In the genomic region with DNA sequence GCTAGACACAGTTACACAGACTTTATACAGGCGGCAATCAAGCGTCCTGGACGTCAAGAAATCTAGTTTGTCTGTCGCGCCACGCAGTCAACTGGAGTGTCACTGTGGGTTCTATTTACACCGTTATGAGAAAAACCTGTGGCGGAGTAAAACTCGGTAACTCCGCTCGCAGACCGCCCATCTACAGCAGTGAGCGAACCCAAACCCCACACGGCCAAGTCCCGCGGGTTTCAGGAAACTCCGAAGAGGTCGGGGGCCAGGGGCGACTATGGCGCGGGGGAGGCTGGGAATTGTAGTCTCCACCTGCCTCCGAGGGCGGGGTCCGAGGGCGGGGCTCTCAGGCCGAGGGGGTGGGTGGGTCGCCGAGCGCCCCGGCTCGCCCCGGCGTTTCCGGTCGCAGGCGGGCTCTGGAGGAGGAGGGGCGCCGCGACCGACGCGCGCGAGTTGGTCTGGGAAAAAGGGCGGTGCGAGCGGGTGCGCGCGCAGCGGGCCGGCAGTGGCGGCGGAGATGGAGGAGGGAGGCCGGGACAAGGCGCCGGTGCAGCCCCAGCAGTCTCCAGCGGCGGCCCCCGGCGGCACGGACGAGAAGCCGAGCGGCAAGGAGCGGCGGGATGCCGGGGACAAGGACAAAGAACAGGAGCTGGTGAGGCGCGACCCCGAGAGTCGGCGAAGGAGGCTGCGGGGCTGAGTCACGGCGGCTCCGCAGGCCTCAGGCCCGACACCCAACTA, we compare ENCODE assay signal across 8 cellular contexts. TPM values are rescaled to one million over a fixed set of nuclear protein-coding genes. Genes with fewer than 3 reads are reported as not detected.
DNase-seq lines count a peak whose midpoint lies in the region; ATAC-seq and TF ChIP-seq lines count a peak whose summit lies in the region.

TSS of gene PSMD2 (plus strand) at position 483 of the 729 bp plus-strand sequence. CDS start at position 509, 26 bp downstream.

- H3K27me3 Mint-ChIP-seq in T-helper 1 cell treated with Interleukin-12 subunit alpha and Interleukin-12 subunit beta and Interleukin-4 antibody, amounts not matched to agents 30 μg/mL and 1 μg/mL, for 36 hours (ENCODE audit: low read depth), result no peaks in the 10 kb centered on the region

- intact Hi-C loops in left cardiac atrium (cut with DNase I), result no loop called here
- intact Hi-C loops in posterior vena cava (cut with DNase I), result no loop called here

- peaks cover 17% of the 10 kb centered on the region for H3K4me1 Mint-ChIP-seq in T-helper 1 cell treated with Interleukin-12 subunit alpha and Interleukin-12 subunit beta and Interleukin-4 antibody, amounts not matched to agents 30 μg/mL and 1 μg/mL, for 36 hours (ENCODE audit: low read depth)

- DNase-seq in NCI-H1694 treated with DMSO at 0.1 percent for 48 hours (lab: John Stamatoyannopoulos, UW) (peak; percentile 92), amniotic stem cell (lab: John Stamatoyannopoulos, UW) (peak; percentile 93), left cardiac atrium (peak; percentile 99), posterior vena cava (ENCODE audit: low spot score) (peak; percentile 99), upper lobe of left lung (peak; percentile 98 to 100)

- H3K4me3 ChIP-seq in upper lobe of left lung, result peak within 1 kb of the TSS; percentile 54 to 97 (median 68)

- TF ChIP-seq EP300 in upper lobe of left lung (IDR thresholded peaks at IDR 0.05), result peak in 1 of 4 donors; percentile 59

- H3K4me3 Mint-ChIP-seq in T-helper 1 cell treated with Interleukin-12 subunit alpha and Interleukin-12 subunit beta and Interleukin-4 antibody, amounts not matched to agents 30 μg/mL and 1 μg/mL, for 36 hours, result peak within 1 kb of the TSS; percentile 98

- TF ChIP-seq CTCF in upper lobe of left lung (IDR thresholded peaks at IDR 0.05), result peak in 4 of 6 experiments; percentile 8 to 37 (median 30)

- H3K9me3 Mint-ChIP-seq in T-helper 1 cell treated with Interleukin-12 subunit alpha and Interleukin-12 subunit beta and Interleukin-4 antibody, amounts not matched to agents 30 μg/mL and 1 μg/mL, for 36 hours, result no peaks in the 10 kb centered on the region

- no peaks in the 10 kb centered on the region for H3K27me3 ChIP-seq in upper lobe of left lung

- no peaks in the 10 kb centered on the region for H3K9me3 ChIP-seq in upper lobe of left lung

- peak in 3 of 4 donors; percentile 53 to 92 (median 61) for TF ChIP-seq POLR2A in upper lobe of left lung (IDR thresholded peaks at IDR 0.05)

- ATAC-seq in GM18499 (IDR thresholded peaks at IDR 0.05; ENCODE audit: insufficient read depth, unreplicated experiment), result peak; percentile 65
- ATAC-seq in HG02938 (IDR thresholded peaks at IDR 0.05; ENCODE audit: unreplicated experiment), result peak; percentile 94
- ATAC-seq in left cardiac atrium, result peak; percentile 99
- peak; percentile 99 to 100 for ATAC-seq in upper lobe of left lung (ENCODE audit: low FRiP score in 2 of 2)

- WGBS in upper lobe of left lung, 2 donors, result 0 to 2% methylated on average over 28 to 51 of the region's 78 CpGs

- peaks cover 23 to 39% (median 34%) of the 10 kb centered on the region in 4 donors for H3K36me3 ChIP-seq in upper lobe of left lung

- H3K27ac Mint-ChIP-seq in T-helper 1 cell treated with Interleukin-12 subunit alpha and Interleukin-12 subunit beta and Interleukin-4 antibody, amounts not matched to agents 30 μg/mL and 1 μg/mL, for 36 hours, result peak within 1 kb of the TSS; percentile 88

- H3K36me3 Mint-ChIP-seq in T-helper 1 cell treated with Interleukin-12 subunit alpha and Interleukin-12 subunit beta and Interleukin-4 antibody, amounts not matched to agents 30 μg/mL and 1 μg/mL, for 36 hours (ENCODE audit: low read depth), result peaks cover 33% of the 10 kb centered on the region

- peak within 1 kb of the TSS; percentile 75 to 89 (median 85) for H3K27ac ChIP-seq in upper lobe of left lung

- peaks cover 12 to 21% (median 16%) of the 10 kb centered on the region in 4 donors for H3K4me1 ChIP-seq in upper lobe of left lung

RNA-seq across cellular contexts. Expression of gene PSMD2, which starts in this region (rescaled TPM):
- total RNA-seq in left cardiac atrium (100 to 1,000 TPM; 176 to 217 TPM), posterior vena cava (100 to 1,000 TPM; 128 to 163 TPM), upper lobe of left lung (100 to 1,000 TPM; 144 to 259 (median 165) TPM)

Comparison
In these comparisons a context has a peak if more than half of its experiments do, and no peak if none do; other contexts are left out.
1. Peak in every context shown above with its lines: DNase-seq, ATAC-seq, H3K4me3 ChIP-seq and H3K27ac ChIP-seq.